Comparison of ENCODE assay signal across 19 cellular contexts in the genomic region with DNA sequence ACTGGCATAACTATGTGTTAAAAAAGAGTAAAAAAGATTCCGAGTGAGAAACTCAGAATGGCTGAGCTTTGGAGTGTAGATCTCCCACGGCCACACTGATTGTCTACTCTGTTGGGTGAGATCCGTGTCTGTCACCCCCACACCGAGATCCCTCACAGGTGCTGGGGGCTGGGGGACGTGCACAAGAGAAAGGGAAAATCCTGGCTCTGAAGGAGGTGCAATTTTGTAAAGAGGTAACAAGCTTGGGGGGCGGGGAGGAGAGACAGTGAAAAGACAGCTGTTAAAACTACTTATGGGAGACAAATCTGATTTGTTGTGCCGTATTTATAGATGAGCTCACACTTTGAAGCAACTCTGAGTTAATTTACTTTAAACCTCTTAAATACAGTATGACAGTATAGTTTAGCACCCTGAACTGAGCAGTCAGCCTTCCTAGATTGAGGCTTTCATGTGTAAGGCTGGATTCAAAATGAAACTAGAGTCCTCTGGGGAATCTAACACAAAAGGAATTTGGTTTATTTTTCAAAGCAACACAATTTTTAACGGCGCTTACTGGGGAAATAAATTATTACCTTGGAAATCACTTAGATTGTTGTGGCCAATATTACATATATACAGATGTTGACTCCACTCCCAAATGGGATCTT.
DNase-seq lines count a peak whose midpoint lies in the region; ATAC-seq, FAIRE-seq and TF ChIP-seq lines count a peak whose summit lies in the region.
"Had no signal": no experiment of that assay in that cellular context is flagged by ENCODE, and none has a peak within 500 bp of the region (broad histone marks: within the 10 kb centered on the region; RNA-seq: fewer than 3 reads in every experiment).

No MANE protein-coding gene starts in this region.

- H3K27ac ChIP-seq in osteoblast (ENCODE audit: low read depth, low read length) = no peak overlapping the region
- H3K27ac ChIP-seq: tibial nerve had no signal

- no peak for ATAC-seq in GM18520 (IDR thresholded peaks at IDR 0.05; ENCODE audit: unreplicated experiment)
- ATAC-seq: K562, Panc1 had no signal

- peak overlapping the region; percentile 58 for H3K4me3 ChIP-seq in osteoblast (ENCODE audit: insufficient read depth, low read length)
- H3K4me3 ChIP-seq: K562 had no signal

- no peaks in the 10 kb centered on the region for H4K20me1 ChIP-seq in osteoblast (ENCODE audit: insufficient read depth, low read length)

- FAIRE-seq in D721Med (lab: Jason Lieb, UNC) (peak; percentile 79), endometrium (lab: Jason Lieb, UNC) (peak; percentile 70)
- FAIRE-seq: K562 had no signal

- TF ChIP-seq CTCF in D721Med (IDR thresholded peaks at IDR 0.05; ENCODE audit: insufficient read depth, missing control alignments) (no peak), osteoblast (IDR thresholded peaks at IDR 0.05; ENCODE audit: extremely low read depth, low read depth, low read length) (no peak)

- H3K36me3 ChIP-seq in osteoblast (ENCODE audit: insufficient read depth, low read length) = no peaks in the 10 kb centered on the region
- H3K36me3 ChIP-seq: tibial nerve had no signal

- no peaks in the 10 kb centered on the region for H3K9me3 ChIP-seq in osteoblast (ENCODE audit: low read depth, low read length)

- H3K27me3 ChIP-seq in osteoblast (ENCODE audit: insufficient read depth, low read length) = peaks cover 2% of the 10 kb centered on the region
- H3K27me3 ChIP-seq: tibial nerve had no signal

- peak overlapping the region; percentile 76 for H3K4me2 ChIP-seq in osteoblast (ENCODE audit: insufficient read depth, low read length)

- DNase-seq in D721Med (ENCODE audit: insufficient read length, low spot score) = peak; percentile 25
- peak; percentile 96 for DNase-seq in NCI-H82 (lab: John Stamatoyannopoulos, UW)
- DNase-seq in osteoblast (ENCODE audit: insufficient read length, low spot score, missing footprints) = peak; percentile 72
- DNase-seq in NCI-H187 treated with DMSO at 0.1 percent for 48 hours (lab: John Stamatoyannopoulos, UW) = no peak
- no peak for DNase-seq in GOT3 (lab: John Stamatoyannopoulos, UW)
- DNase-seq in cortex of kidney (lab: John Stamatoyannopoulos, UW) = no peak
- DNase-seq: activated CD4-positive, CD25-positive, alpha-beta regulatory T cell; activated gamma-delta T cell treated with Interleukin-2 at 50 U/mL for 16 hours; C1 segment of cervical spinal cord; foreskin melanocyte; mammary epithelial cell; NCI-H1105 treated with DMSO at 0.1 percent for 48 hours; NCI-H446 treated with DMSO at 0.1 percent for 48 hours; nephron progenitor cell had no signal

- peak overlapping the region; percentile 85 for H2AFZ ChIP-seq in osteoblast (ENCODE audit: low read length)

- no peaks in the 10 kb centered on the region for H3K79me2 ChIP-seq in osteoblast (ENCODE audit: insufficient read depth, low read length)

- H3K4me1 ChIP-seq in osteoblast (ENCODE audit: insufficient read depth, low read length) = peaks cover 10% of the 10 kb centered on the region

Comparison
In these comparisons a context has a peak if more than half of its experiments do, and no peak if none do; other contexts are left out.
1. DNase-seq: peak in D721Med (single experiment), NCI-H82 (single experiment) and osteoblast (single experiment); none in NCI-H187 treated with DMSO at 0.1 percent for 48 hours (single experiment), GOT3 (single experiment) and cortex of kidney (single experiment).